In genomic region chr12:93846936-93847516, GRCh38 we compare ENCODE assay signal across 20 cellular contexts.
DNase-seq lines count a peak whose midpoint lies in the region; ATAC-seq lines count a peak whose summit lies in the region.
"Had no signal": no experiment of that assay in that cellular context is flagged by ENCODE, and none has a peak within 500 bp of the region (broad histone marks: within the 10 kb centered on the region; RNA-seq: fewer than 3 reads in every experiment).

No MANE protein-coding gene starts in this region.

- peaks cover under 1% of the 10 kb centered on the region for H3K27me3 Mint-ChIP-seq in activated CD8-positive, alpha-beta memory T cell treated with anti-CD3 and anti-CD28 coated beads, Interleukin-2, amount 10 ng/mL, durations not matched to agents 7 days and 5 days
- H3K27me3 Mint-ChIP-seq in activated CD4-positive, alpha-beta memory T cell treated with anti-CD3 and anti-CD28 coated beads, Interleukin-2, amount 10 ng/mL, durations not matched to agents 7 days and 5 days, result no peaks in the 10 kb centered on the region
- no peaks in the 10 kb centered on the region for H3K27me3 Mint-ChIP-seq in stimulated activated naive CD8-positive, alpha-beta T cell treated with anti-CD3 and anti-CD28 coated beads, Interleukin-15, Interleukin-2, amounts not matched to agents 100 ng/mL and 50 ng/mL, for 24 hours

- H3K27ac Mint-ChIP-seq in activated CD8-positive, alpha-beta memory T cell treated with anti-CD3 and anti-CD28 coated beads, Interleukin-2, amount 10 ng/mL, durations not matched to agents 7 days and 5 days, result peak overlapping the region; percentile 61
- peak overlapping the region; percentile 89 for H3K27ac Mint-ChIP-seq in activated CD4-positive, alpha-beta memory T cell treated with anti-CD3 and anti-CD28 coated beads, Interleukin-2, amount 10 ng/mL, durations not matched to agents 7 days and 5 days
- peak overlapping the region; percentile 39 for H3K27ac Mint-ChIP-seq in stimulated activated naive CD8-positive, alpha-beta T cell treated with anti-CD3 and anti-CD28 coated beads, Interleukin-15, Interleukin-2, amounts not matched to agents 100 ng/mL and 50 ng/mL, for 24 hours

- POLR2A ChIA-PET in activated CD4-positive, alpha-beta memory T cell treated with anti-CD3 and anti-CD28 coated beads, Interleukin-2, amount 10 ng/mL, durations not matched to agents 7 days and 5 days (lab: Charles Lee), result no interaction called here

- DNase-seq in activated CD8-positive, alpha-beta memory T cell treated with anti-CD3 and anti-CD28 coated beads, Interleukin-2, amount 10 ng/mL, durations not matched to agents 7 days and 5 days, result no peak
- no peak for DNase-seq in activated CD8-positive, alpha-beta memory T cell treated with anti-CD3 and anti-CD28 coated beads for 24 hours
- no peak for DNase-seq in activated CD4-positive, alpha-beta memory T cell treated with anti-CD3 and anti-CD28 coated beads, Interleukin-2, amount 10 ng/mL, durations not matched to agents 7 days and 5 days
- no peak for DNase-seq in sciatic nerve (ENCODE audit: low spot score)
- DNase-seq in DMS79 (lab: John Stamatoyannopoulos, UW), result no peak
- DNase-seq: activated naive CD4-positive, alpha-beta T cell treated with anti-CD3 and anti-CD28 coated beads, Interleukin-2, amount 50 U/mL, for 16 hours; activated T-cell treated with anti-CD3 and anti-CD28 coated beads for 4 hours; effector CD4-positive, alpha-beta T cell; GF-D8; hypothalamus; lower lobe of right lung; NCI-H1092 treated with DMSO at 0.1 percent for 48 hours; NCI-H2107; NCI-H510A; occipital lobe; uterus had no signal

- H3K9me3 Mint-ChIP-seq in activated CD8-positive, alpha-beta memory T cell treated with anti-CD3 and anti-CD28 coated beads, Interleukin-2, amount 10 ng/mL, durations not matched to agents 7 days and 5 days (ENCODE audit: low read depth), result peaks cover 3% of the 10 kb centered on the region
- H3K9me3 Mint-ChIP-seq in activated CD4-positive, alpha-beta memory T cell treated with anti-CD3 and anti-CD28 coated beads, Interleukin-2, amount 10 ng/mL, durations not matched to agents 7 days and 5 days, result peaks cover 15% of the 10 kb centered on the region
- H3K9me3 Mint-ChIP-seq in stimulated activated naive CD8-positive, alpha-beta T cell treated with anti-CD3 and anti-CD28 coated beads, Interleukin-15, Interleukin-2, amounts not matched to agents 100 ng/mL and 50 ng/mL, for 24 hours, result peaks cover 8% of the 10 kb centered on the region

- H3K4me1 Mint-ChIP-seq in activated CD8-positive, alpha-beta memory T cell treated with anti-CD3 and anti-CD28 coated beads, Interleukin-2, amount 10 ng/mL, durations not matched to agents 7 days and 5 days, result peaks cover 44% of the 10 kb centered on the region
- peaks cover 60% of the 10 kb centered on the region for H3K4me1 Mint-ChIP-seq in activated CD4-positive, alpha-beta memory T cell treated with anti-CD3 and anti-CD28 coated beads, Interleukin-2, amount 10 ng/mL, durations not matched to agents 7 days and 5 days
- peaks cover 42% of the 10 kb centered on the region for H3K4me1 Mint-ChIP-seq in stimulated activated naive CD8-positive, alpha-beta T cell treated with anti-CD3 and anti-CD28 coated beads, Interleukin-15, Interleukin-2, amounts not matched to agents 100 ng/mL and 50 ng/mL, for 24 hours (ENCODE audit: low read depth)

- H3K36me3 Mint-ChIP-seq in activated CD8-positive, alpha-beta memory T cell treated with anti-CD3 and anti-CD28 coated beads, Interleukin-2, amount 10 ng/mL, durations not matched to agents 7 days and 5 days, result peaks cover 22% of the 10 kb centered on the region
- H3K36me3 Mint-ChIP-seq in activated CD4-positive, alpha-beta memory T cell treated with anti-CD3 and anti-CD28 coated beads, Interleukin-2, amount 10 ng/mL, durations not matched to agents 7 days and 5 days (ENCODE audit: low read depth), result peaks cover 36% of the 10 kb centered on the region
- H3K36me3 Mint-ChIP-seq in stimulated activated naive CD8-positive, alpha-beta T cell treated with anti-CD3 and anti-CD28 coated beads, Interleukin-15, Interleukin-2, amounts not matched to agents 100 ng/mL and 50 ng/mL, for 24 hours (ENCODE audit: low read depth), result peaks cover 18% of the 10 kb centered on the region

- peak overlapping the region; percentile 10 for H3K4me3 Mint-ChIP-seq in activated CD8-positive, alpha-beta memory T cell treated with anti-CD3 and anti-CD28 coated beads, Interleukin-2, amount 10 ng/mL, durations not matched to agents 7 days and 5 days
- peak overlapping the region; percentile 10 for H3K4me3 Mint-ChIP-seq in activated CD4-positive, alpha-beta memory T cell treated with anti-CD3 and anti-CD28 coated beads, Interleukin-2, amount 10 ng/mL, durations not matched to agents 7 days and 5 days
- H3K4me3 Mint-ChIP-seq in stimulated activated naive CD8-positive, alpha-beta T cell treated with anti-CD3 and anti-CD28 coated beads, Interleukin-15, Interleukin-2, amounts not matched to agents 100 ng/mL and 50 ng/mL, for 24 hours, result no peak overlapping the region

- CTCF ChIA-PET in activated CD8-positive, alpha-beta memory T cell treated with anti-CD3 and anti-CD28 coated beads, Interleukin-2, amount 10 ng/mL, durations not matched to agents 7 days and 5 days (lab: Charles Lee), result interaction anchor here (1.1 to 2.4 kb wide), 3 partner anchors 22 to 255 kb away, joined by 3 to 7 read pairs (median 6); no protein-coding TSS in a partner anchor
- CTCF ChIA-PET in activated CD4-positive, alpha-beta memory T cell treated with anti-CD3 and anti-CD28 coated beads, Interleukin-2, amount 10 ng/mL, durations not matched to agents 7 days and 5 days (lab: Charles Lee), result no interaction called here

- intact Hi-C loops in sciatic nerve (cut with DNase I), result no loop called here

- no peak for ATAC-seq in activated CD8-positive, alpha-beta memory T cell treated with anti-CD3 and anti-CD28 coated beads, Interleukin-2, amount 10 ng/mL, durations not matched to agents 7 days and 5 days
- ATAC-seq in HG03097 (IDR thresholded peaks at IDR 0.05; ENCODE audit: low FRiP score, unreplicated experiment), result peak; percentile 23
- no peak for ATAC-seq in sciatic nerve
- no peak for ATAC-seq in HG03039 (IDR thresholded peaks at IDR 0.05; ENCODE audit: unreplicated experiment)
- ATAC-seq: esophagus mucosa had no signal

Comparison
In these comparisons a context has a peak if more than half of its experiments do, and no peak if none do; other contexts are left out.
1. H3K27ac Mint-ChIP-seq: peak in every context shown above with its lines; median percentile 89 in activated CD4-positive, alpha-beta memory T cell treated with anti-CD3 and anti-CD28 coated beads, Interleukin-2, amount 10 ng/mL, durations not matched to agents 7 days and 5 days; 61 in activated CD8-positive, alpha-beta memory T cell treated with anti-CD3 and anti-CD28 coated beads, Interleukin-2, amount 10 ng/mL, durations not matched to agents 7 days and 5 days; 39 in stimulated activated naive CD8-positive, alpha-beta T cell treated with anti-CD3 and anti-CD28 coated beads, Interleukin-15, Interleukin-2, amounts not matched to agents 100 ng/mL and 50 ng/mL, for 24 hours.